8 cellular contexts compared by ENCODE assay signal in the genomic region with DNA sequence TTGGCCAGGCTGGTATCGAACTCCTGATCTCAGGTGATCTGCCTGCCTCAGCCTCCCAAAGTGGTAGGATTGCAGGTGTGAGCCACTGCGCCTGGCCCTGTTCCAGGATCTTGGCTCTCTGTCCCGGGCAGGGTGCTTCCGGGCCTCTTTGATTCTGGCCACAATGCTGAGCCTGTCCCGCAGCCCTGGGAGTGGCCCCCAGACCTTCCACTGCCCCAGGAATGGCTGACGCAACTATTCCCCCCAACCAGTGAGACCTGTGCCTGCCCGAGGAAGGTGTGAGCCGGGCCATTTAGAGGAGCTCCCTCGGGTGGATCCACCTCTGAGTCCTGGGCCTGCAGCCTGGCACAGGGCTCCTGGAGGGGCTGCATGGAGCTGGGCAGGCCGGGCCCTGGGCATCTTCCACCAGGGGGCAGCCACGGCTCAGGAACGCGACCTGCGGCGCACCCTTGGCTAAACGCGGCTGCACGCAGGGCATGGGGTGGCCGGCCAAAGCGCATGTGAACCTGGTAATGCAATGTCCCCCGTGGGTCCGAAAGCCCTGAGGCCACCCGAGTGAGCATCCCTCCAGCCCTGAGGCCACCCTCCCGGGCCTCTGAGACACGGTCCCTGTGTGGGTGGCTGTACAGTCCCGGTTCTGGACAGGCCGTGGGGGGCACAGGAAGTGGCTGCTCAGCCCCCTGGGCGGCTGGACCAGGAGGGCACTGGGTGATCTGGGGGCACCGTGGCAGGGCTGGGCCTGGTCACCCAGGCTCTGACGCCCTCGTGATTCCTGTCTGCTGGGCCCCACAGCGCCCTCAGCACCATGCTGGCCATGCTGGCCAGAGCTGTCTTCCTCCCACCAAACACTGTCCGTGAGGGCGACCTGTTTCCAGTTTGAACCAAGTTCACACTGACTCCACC. TPM values are rescaled to one million over a fixed set of nuclear protein-coding genes. Genes with fewer than 3 reads are reported as not detected.
DNase-seq lines count a peak whose midpoint lies in the region; ATAC-seq lines count a peak whose summit lies in the region.

No MANE protein-coding gene starts in this region.

- CTCF ChIA-PET in activated CD8-positive, alpha-beta T cell treated with anti-CD3 and anti-CD28 coated beads, Interleukin-2, amount 10 ng/mL, durations not matched to agents 7 days and 5 days (lab: Charles Lee) = interaction anchor here (0.7 to 2.9 kb wide), 18 partner anchors 14 to 259 kb away, joined by 3 to 45 read pairs (median 4); partner anchors contain the start of gene CHST12

- H3K4me3 Mint-ChIP-seq in activated CD8-positive, alpha-beta T cell treated with anti-CD3 and anti-CD28 coated beads, Interleukin-2, amount 10 ng/mL, durations not matched to agents 7 days and 5 days = peak overlapping the region; percentile 45
- peak overlapping the region; percentile 77 for H3K4me3 Mint-ChIP-seq in memory B cell

- POLR2A ChIA-PET in activated CD8-positive, alpha-beta T cell treated with anti-CD3 and anti-CD28 coated beads, Interleukin-2, amount 10 ng/mL, durations not matched to agents 7 days and 5 days (lab: Charles Lee) = interaction anchor here (0.6 to 1.4 kb wide), 5 partner anchors 18 to 103 kb away, joined by 3 to 5 read pairs (median 4); no protein-coding TSS in a partner anchor

- H3K4me1 Mint-ChIP-seq in activated CD8-positive, alpha-beta T cell treated with anti-CD3 and anti-CD28 coated beads, Interleukin-2, amount 10 ng/mL, durations not matched to agents 7 days and 5 days (ENCODE audit: low read depth) = peaks cover 15% of the 10 kb centered on the region
- peaks cover 8% of the 10 kb centered on the region for H3K4me1 Mint-ChIP-seq in memory B cell

- peak; percentile 63 for ATAC-seq in GM18517 (IDR thresholded peaks at IDR 0.05; ENCODE audit: unreplicated experiment)
- peak; percentile 83 for ATAC-seq in HG03159 (IDR thresholded peaks at IDR 0.05; ENCODE audit: unreplicated experiment)
- ATAC-seq in activated CD8-positive, alpha-beta T cell treated with anti-CD3 and anti-CD28 coated beads, Interleukin-2, amount 10 ng/mL, durations not matched to agents 7 days and 5 days = peak; percentile 98
- ATAC-seq in memory B cell (ENCODE audit: low read depth) = peak; percentile 95

- H3K27me3 Mint-ChIP-seq in activated CD8-positive, alpha-beta T cell treated with anti-CD3 and anti-CD28 coated beads, Interleukin-2, amount 10 ng/mL, durations not matched to agents 7 days and 5 days (ENCODE audit: low read depth) = peaks cover 10% of the 10 kb centered on the region
- H3K27me3 Mint-ChIP-seq in memory B cell = no peaks in the 10 kb centered on the region

- H3K36me3 Mint-ChIP-seq in activated CD8-positive, alpha-beta T cell treated with anti-CD3 and anti-CD28 coated beads, Interleukin-2, amount 10 ng/mL, durations not matched to agents 7 days and 5 days (ENCODE audit: low read depth) = no peaks in the 10 kb centered on the region
- H3K36me3 Mint-ChIP-seq in memory B cell = no peaks in the 10 kb centered on the region

- in situ Hi-C loops in ACHN (cut with HindIII; ENCODE audit: low pct_ligation_motif_present, low pct_unique_long_range_greater_than_20kb, low sequenced_read_pairs) = no loop called here

- H3K27ac Mint-ChIP-seq in activated CD8-positive, alpha-beta T cell treated with anti-CD3 and anti-CD28 coated beads, Interleukin-2, amount 10 ng/mL, durations not matched to agents 7 days and 5 days = peak overlapping the region; percentile 15
- H3K27ac Mint-ChIP-seq in memory B cell = no peak overlapping the region

- DNase-seq in ACHN (peak; percentile 85), NCI-H748 treated with DMSO at 0.1 percent for 48 hours (lab: John Stamatoyannopoulos, UW) (peak; percentile 30), ecto neural progenitor cell (ENCODE audit: low spot score) (peak; percentile 90), memory B cell (ENCODE audit: low spot score in 2 of 2) (peak; percentile 87 to 92)
- DNase-seq in activated CD8-positive, alpha-beta T cell treated with anti-CD3 and anti-CD28 coated beads, Interleukin-2, amount 10 ng/mL, durations not matched to agents 7 days and 5 days = peak; percentile 82
- DNase-seq in stimulated activated CD8-positive, alpha-beta memory T cell treated with anti-CD3 and anti-CD28 coated beads, Interleukin-12 subunit alpha, Interleukin-12 subunit beta, amount 100 ng/mL, for 1 hour (ENCODE audit: low read depth) = peak; percentile 67

- no peaks in the 10 kb centered on the region for H3K9me3 Mint-ChIP-seq in activated CD8-positive, alpha-beta T cell treated with anti-CD3 and anti-CD28 coated beads, Interleukin-2, amount 10 ng/mL, durations not matched to agents 7 days and 5 days (ENCODE audit: insufficient read depth)
- H3K9me3 Mint-ChIP-seq in memory B cell = no peaks in the 10 kb centered on the region

RNA-seq across cellular contexts. Expression of gene GRIFIN, which starts 24.8 kb away (rescaled TPM):
- not detected for total RNA-seq in activated CD8-positive, alpha-beta T cell treated with anti-CD3 and anti-CD28 coated beads, Interleukin-2, amount 10 ng/mL, durations not matched to agents 7 days and 5 days

RNA-seq across cellular contexts. Expression of gene CHST12, which starts 48.0 kb away (rescaled TPM):
- total RNA-seq in activated CD8-positive, alpha-beta T cell treated with anti-CD3 and anti-CD28 coated beads, Interleukin-2, amount 10 ng/mL, durations not matched to agents 7 days and 5 days = 10 to 100 TPM; 47.9 to 49.0 TPM

Comparison
In these comparisons a context has a peak if more than half of its experiments do, and no peak if none do; other contexts are left out.
1. Peak in every context shown above with its lines: DNase-seq and ATAC-seq.
2. DNase-seq: peak in every context shown above with its lines; median percentile 90 in ecto neural progenitor cell; 90 in memory B cell; 85 in ACHN; 82 in activated CD8-positive, alpha-beta T cell treated with anti-CD3 and anti-CD28 coated beads, Interleukin-2, amount 10 ng/mL, durations not matched to agents 7 days and 5 days; 67 in stimulated activated CD8-positive, alpha-beta memory T cell treated with anti-CD3 and anti-CD28 coated beads, Interleukin-12 subunit alpha, Interleukin-12 subunit beta, amount 100 ng/mL, for 1 hour; 30 in NCI-H748 treated with DMSO at 0.1 percent for 48 hours.